In the genomic region with DNA sequence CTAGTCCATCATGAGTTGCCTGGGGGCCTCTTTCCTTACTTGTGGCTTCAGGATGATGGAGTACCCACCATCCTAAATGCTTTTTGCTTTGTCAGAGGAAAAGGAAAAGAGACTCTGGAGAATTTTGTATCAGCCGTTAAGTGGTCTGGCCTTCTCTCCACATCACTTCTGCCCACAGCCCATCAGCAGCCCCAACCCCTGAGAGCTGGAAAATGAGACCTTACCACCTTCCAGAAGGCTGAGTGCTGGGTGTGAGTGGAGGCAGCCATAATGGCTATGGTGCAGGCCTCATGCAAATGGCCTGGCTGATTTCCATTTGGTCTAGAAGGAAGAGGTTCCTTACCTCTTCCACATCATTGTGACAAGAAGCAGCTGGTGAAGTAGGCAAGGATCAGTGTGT, we compare ENCODE assay signal across 22 cellular contexts.
DNase-seq lines count a peak whose midpoint lies in the region; ATAC-seq and TF ChIP-seq lines count a peak whose summit lies in the region.
"Had no signal": no experiment of that assay in that cellular context is flagged by ENCODE, and none has a peak within 500 bp of the region (broad histone marks: within the 10 kb centered on the region; RNA-seq: fewer than 3 reads in every experiment).

No MANE protein-coding gene starts in this region.

- H3K9me3 ChIP-seq in PC-9 (ENCODE audit: insufficient read depth, low read depth) = no peaks in the 10 kb centered on the region
- no peaks in the 10 kb centered on the region for H3K9me3 ChIP-seq in mammary epithelial cell (replicated peaks; ENCODE audit: insufficient read depth, low read length)
- no peaks in the 10 kb centered on the region for H3K9me3 ChIP-seq in vagina
- H3K9me3 ChIP-seq: BLaER1 treated with 17β-estradiol and CSF1 and Interleukin-3, amounts not matched to agents 10 nM and 100 nM; neutrophil had no signal

- dilution Hi-C loops in mammary epithelial cell (cut with HindIII; ENCODE audit: low sequenced_read_pairs) = no loop called here

- H3K27ac ChIP-seq in PC-9 (peak overlapping the region; percentile 43; the same call in 1 of the 2 replicates), mammary epithelial cell (ENCODE audit: insufficient read depth, low read depth, low read length) (peak overlapping the region; percentile 72), vagina (peak overlapping the region; percentile 72)
- H3K27ac ChIP-seq: neutrophil had no signal

- H3K9me3 Mint-ChIP-seq in nephron = no peaks in the 10 kb centered on the region
- H3K9me3 Mint-ChIP-seq: activated CD4-positive, alpha-beta memory T cell treated with anti-CD3 and anti-CD28 coated beads for 36 hours; activated naive CD4-positive, alpha-beta T cell treated with anti-CD3 and anti-CD28 coated beads, Interleukin-2, amount 10 ng/mL, durations not matched to agents 7 days and 5 days; immature natural killer cell; type B pancreatic cell had no signal

- CTCF ChIA-PET in PC-9 (lab: Charles Lee) = interaction anchor here (0.5 to 0.6 kb wide), 2 partner anchors 195 to 922 kb away, joined by 3 read pairs; no protein-coding TSS in a partner anchor
- CTCF ChIA-PET in mammary epithelial cell (lab: Charles Lee; ENCODE audit: low non-redundant PET) = interaction anchor here (0.6 kb wide), 1 partner anchor 68 kb away, joined by 3 read pairs; no protein-coding TSS in a partner anchor

- intact Hi-C loops in PC-9 (cut with micrococcal nuclease; ENCODE audit: unreplicated experiment) (no loop called here), mammary epithelial cell (cut with micrococcal nuclease) (no loop called here), vagina (cut with DNase I) (no loop called here)

- H3K27ac Mint-ChIP-seq in nephron = peak overlapping the region; percentile 2 to 74 (median 10)
- H3K27ac Mint-ChIP-seq: activated CD4-positive, alpha-beta memory T cell treated with anti-CD3 and anti-CD28 coated beads for 36 hours; activated naive CD4-positive, alpha-beta T cell treated with anti-CD3 and anti-CD28 coated beads, Interleukin-2, amount 10 ng/mL, durations not matched to agents 7 days and 5 days; immature natural killer cell had no signal

- BruUV-seq in PC-9 (replicated peaks; lab: Mats Ljungman, UMichigan) (no TSS peak), mammary epithelial cell (replicated peaks; lab: Mats Ljungman, UMichigan) (no TSS peak)

- no peak for TF ChIP-seq CTCF in PC-9 (conservative IDR thresholded peaks at IDR 0.05)
- TF ChIP-seq CTCF in mammary epithelial cell (conservative IDR thresholded peaks at IDR 0.05 in 1 of 2, IDR thresholded peaks at IDR 0.05 in 1 of 2; ENCODE audit: extremely low read depth in 1 of 2, insufficient read depth in 1 of 2, low read depth in 1 of 2, low read length in 2 of 2) = no peak
- TF ChIP-seq CTCF in nephron (IDR thresholded peaks at IDR 0.05; ENCODE audit: unreplicated experiment in 3 of 3) = no peak
- no peak for TF ChIP-seq CTCF in vagina (IDR thresholded peaks at IDR 0.05)

- no peak overlapping the region for H3K4me3 Mint-ChIP-seq in nephron
- H3K4me3 Mint-ChIP-seq: activated CD4-positive, alpha-beta memory T cell treated with anti-CD3 and anti-CD28 coated beads for 36 hours; activated naive CD4-positive, alpha-beta T cell treated with anti-CD3 and anti-CD28 coated beads, Interleukin-2, amount 10 ng/mL, durations not matched to agents 7 days and 5 days; immature natural killer cell; type B pancreatic cell had no signal

- peaks cover 30% of the 10 kb centered on the region for H3K4me1 Mint-ChIP-seq in nephron
- H3K4me1 Mint-ChIP-seq: activated naive CD4-positive, alpha-beta T cell treated with anti-CD3 and anti-CD28 coated beads, Interleukin-2, amount 10 ng/mL, durations not matched to agents 7 days and 5 days; immature natural killer cell had no signal

- WGBS in mammary epithelial cell (ENCODE audit: low coverage, missing lambda C conversion rate) = 100% methylated on average over 1 of the region's 1 CpG

- ATAC-seq in HG02610 (IDR thresholded peaks at IDR 0.05; ENCODE audit: unreplicated experiment) = no peak
- ATAC-seq: left colon had no signal

- H3K4me3 ChIP-seq in PC-9 (no peak overlapping the region), mammary epithelial cell (replicated peaks in 1 of 3; ENCODE audit: insufficient read depth in 1 of 3, low read depth in 2 of 3, low read length in 3 of 3) (no peak overlapping the region), vagina (no peak overlapping the region)
- H3K4me3 ChIP-seq: BLaER1 treated with 17β-estradiol and CSF1 and Interleukin-3, amounts not matched to agents 10 nM and 100 nM had no signal

- H3K79me2 ChIP-seq in PC-9 (ENCODE audit: low read depth) = no peaks in the 10 kb centered on the region
- no peaks in the 10 kb centered on the region for H3K79me2 ChIP-seq in mammary epithelial cell (ENCODE audit: insufficient read depth, low read length)

- H3K4me1 ChIP-seq in PC-9 (replicated peaks; ENCODE audit: insufficient read depth) (peaks cover 46% of the 10 kb centered on the region), mammary epithelial cell (ENCODE audit: insufficient read depth, low read length) (peaks cover 26% of the 10 kb centered on the region), vagina (peaks cover 18% of the 10 kb centered on the region)

- H3K36me3 ChIP-seq in PC-9 (ENCODE audit: low read depth) = no peaks in the 10 kb centered on the region
- H3K36me3 ChIP-seq in mammary epithelial cell (ENCODE audit: insufficient read depth, low read length) = no peaks in the 10 kb centered on the region
- H3K36me3 ChIP-seq in vagina = no peaks in the 10 kb centered on the region
- H3K36me3 ChIP-seq: BLaER1 treated with 17β-estradiol and CSF1 and Interleukin-3, amounts not matched to agents 10 nM and 100 nM; neutrophil had no signal

- H3K27me3 Mint-ChIP-seq in nephron (ENCODE audit: low read depth) = peaks cover 7% of the 10 kb centered on the region
- H3K27me3 Mint-ChIP-seq: activated CD4-positive, alpha-beta memory T cell treated with anti-CD3 and anti-CD28 coated beads for 36 hours; type B pancreatic cell had no signal

- no peaks in the 10 kb centered on the region for H3K27me3 ChIP-seq in PC-9 (ENCODE audit: insufficient read depth, low read depth)
- no peaks in the 10 kb centered on the region for H3K27me3 ChIP-seq in mammary epithelial cell (ENCODE audit: insufficient read depth, low read length)
- H3K27me3 ChIP-seq in vagina = no peaks in the 10 kb centered on the region
- H3K27me3 ChIP-seq: BLaER1 treated with 17β-estradiol and CSF1 and Interleukin-3, amounts not matched to agents 10 nM and 100 nM; neutrophil had no signal

- POLR2A ChIA-PET in PC-9 (lab: Charles Lee; ENCODE audit: unreplicated experiment) = interaction anchor here (0.6 kb wide), 1 partner anchor 1497 kb away, joined by 3 read pairs; no protein-coding TSS in a partner anchor

- H3F3A ChIP-seq in PC-9 (ENCODE audit: insufficient read depth, low read depth) = peaks cover 13% of the 10 kb centered on the region

- no peaks in the 10 kb centered on the region for H4K20me1 ChIP-seq in PC-9 (ENCODE audit: insufficient read depth)
- no peaks in the 10 kb centered on the region for H4K20me1 ChIP-seq in mammary epithelial cell (ENCODE audit: insufficient read depth, low read length)
- H4K20me1 ChIP-seq: BLaER1 treated with 17β-estradiol and CSF1 and Interleukin-3, amounts not matched to agents 10 nM and 100 nM had no signal

- H3K9ac ChIP-seq in mammary epithelial cell (ENCODE audit: insufficient read depth, low read length) = no peak overlapping the region

- no peaks in the 10 kb centered on the region for H3K9me2 ChIP-seq in PC-9 (ENCODE audit: insufficient read depth)

- H2AFZ ChIP-seq in PC-9 (no peak overlapping the region), mammary epithelial cell (ENCODE audit: low read depth, low read length) (peak overlapping the region; percentile 86)

- no peak for DNase-seq in PC-9
- DNase-seq in mammary epithelial cell = no peak
- DNase-seq in vagina (ENCODE audit: extremely low spot score in 2 of 2) = no peak
- DNase-seq in NCI-H1105 (lab: John Stamatoyannopoulos, UW) = no peak
- no peak for DNase-seq in COLO829 (ENCODE audit: low spot score)
- DNase-seq: activated CD4-positive, alpha-beta memory T cell treated with anti-CD3 and anti-CD28 coated beads for 36 hours; activated CD4-positive, CD25-positive, alpha-beta regulatory T cell treated with anti-CD3 and anti-CD28 coated beads, Interleukin-2, amount 50 U/mL, for 72 hours; activated naive CD4-positive, alpha-beta T cell treated with anti-CD3 and anti-CD28 coated beads, Interleukin-2, amount 10 ng/mL, durations not matched to agents 7 days and 5 days; H7; immature natural killer cell; left colon; NCI-H1694 treated with DMSO at 0.1 percent for 48 hours; right cardiac atrium; Right ventricle myocardium superior; stimulated activated CD4-positive, alpha-beta T cell treated with anti-CD3 and anti-CD28 coated beads, Interleukin-12 subunit alpha, Interleukin-12 subunit beta, amount 100 ng/mL, for 4 hours; stimulated activated CD4-positive, alpha-beta T cell treated with anti-CD3 and anti-CD28 coated beads, Interleukin-2, amount 100 ng/mL, for 48 hours; T-helper 2 cell had no signal

- no peak overlapping the region for H3K4me2 ChIP-seq in PC-9
- peak overlapping the region; percentile 52 for H3K4me2 ChIP-seq in mammary epithelial cell (ENCODE audit: insufficient read depth, low read depth, low read length)

- TF ChIP-seq POLR2A in vagina (IDR thresholded peaks at IDR 0.05) = no peak

- in situ Hi-C loops in mammary epithelial cell (cut with MboI; ENCODE audit: low sequenced_read_pairs in 2 of 2) = no loop called here

- no peaks in the 10 kb centered on the region for H3K36me3 Mint-ChIP-seq in nephron (ENCODE audit: low read depth)
- H3K36me3 Mint-ChIP-seq: activated CD4-positive, alpha-beta memory T cell treated with anti-CD3 and anti-CD28 coated beads for 36 hours; activated naive CD4-positive, alpha-beta T cell treated with anti-CD3 and anti-CD28 coated beads, Interleukin-2, amount 10 ng/mL, durations not matched to agents 7 days and 5 days; immature natural killer cell; type B pancreatic cell had no signal
